ENCODE assay signal across 1 cellular context in genomic region chr7:157404845-157405481, GRCh38.
A peak's percentile ranks its signal among the peaks of the same experiment; 100 is the strongest.
TF ChIP-seq lines count a peak whose summit lies in the region.

No MANE protein-coding gene starts in this region.

TF ChIP-seq in K562, 482 proteins besides CTCF, POLR2A, EP300 and RAD21 (continued from another document and continues in another):
- TF ChIP-seq ELK1 (CRISPR knock-in tag; IDR thresholded peaks at IDR 0.05) = no peak
- no peak for TF ChIP-seq NFIX (CRISPR knock-in tag; IDR thresholded peaks at IDR 0.05; ENCODE audit: low read depth)
- no peak for TF ChIP-seq DLX4 (CRISPR knock-in tag; IDR thresholded peaks at IDR 0.05)
- no peak for TF ChIP-seq ARHGAP35 (IDR thresholded peaks at IDR 0.05; ENCODE audit: partially characterized antibody)
- TF ChIP-seq CREM (IDR thresholded peaks at IDR 0.05; ENCODE audit: low read depth) = peak; percentile 94
- TF ChIP-seq, protein P1, sequence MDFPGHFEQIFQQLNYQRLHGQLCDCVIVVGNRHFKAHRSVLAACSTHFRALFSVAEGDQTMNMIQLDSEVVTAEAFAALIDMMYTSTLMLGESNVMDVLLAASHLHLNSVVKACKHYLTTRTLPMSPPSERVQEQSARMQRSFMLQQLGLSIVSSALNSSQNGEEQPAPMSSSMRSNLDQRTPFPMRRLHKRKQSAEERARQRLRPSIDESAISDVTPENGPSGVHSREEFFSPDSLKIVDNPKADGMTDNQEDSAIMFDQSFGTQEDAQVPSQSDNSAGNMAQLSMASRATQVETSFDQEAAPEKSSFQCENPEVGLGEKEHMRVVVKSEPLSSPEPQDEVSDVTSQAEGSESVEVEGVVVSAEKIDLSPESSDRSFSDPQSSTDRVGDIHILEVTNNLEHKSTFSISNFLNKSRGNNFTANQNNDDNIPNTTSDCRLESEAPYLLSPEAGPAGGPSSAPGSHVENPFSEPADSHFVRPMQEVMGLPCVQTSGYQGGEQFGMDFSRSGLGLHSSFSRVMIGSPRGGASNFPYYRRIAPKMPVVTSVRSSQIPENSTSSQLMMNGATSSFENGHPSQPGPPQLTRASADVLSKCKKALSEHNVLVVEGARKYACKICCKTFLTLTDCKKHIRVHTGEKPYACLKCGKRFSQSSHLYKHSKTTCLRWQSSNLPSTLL (IDR thresholded peaks at IDR 0.05) = no peak
- TF ChIP-seq NBN (IDR thresholded peaks at IDR 0.05; ENCODE audit: low read depth) = peak; percentile 86
- TF ChIP-seq, protein P2, sequence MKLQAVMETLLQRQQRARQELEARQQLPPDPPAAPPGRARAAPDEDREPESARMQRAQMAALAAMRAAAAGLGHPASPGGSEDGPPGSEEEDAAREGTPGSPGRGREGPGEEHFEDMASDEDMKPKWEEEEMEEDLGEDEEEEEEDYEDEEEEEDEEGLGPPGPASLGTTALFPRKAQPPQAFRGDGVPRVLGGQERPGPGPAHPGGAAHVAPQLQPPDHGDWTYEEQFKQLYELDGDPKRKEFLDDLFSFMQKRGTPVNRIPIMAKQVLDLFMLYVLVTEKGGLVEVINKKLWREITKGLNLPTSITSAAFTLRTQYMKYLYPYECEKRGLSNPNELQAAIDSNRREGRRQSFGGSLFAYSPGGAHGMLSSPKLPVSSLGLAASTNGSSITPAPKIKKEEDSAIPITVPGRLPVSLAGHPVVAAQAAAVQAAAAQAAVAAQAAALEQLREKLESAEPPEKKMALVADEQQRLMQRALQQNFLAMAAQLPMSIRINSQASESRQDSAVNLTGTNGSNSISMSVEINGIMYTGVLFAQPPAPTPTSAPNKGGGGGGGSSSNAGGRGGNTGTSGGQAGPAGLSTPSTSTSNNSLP (IDR thresholded peaks at IDR 0.05; ENCODE audit: borderline replicate concordance, low read depth, low read length) = peak; percentile 80; the same call in 1 of the 2 replicates
- TF ChIP-seq, protein P3, sequence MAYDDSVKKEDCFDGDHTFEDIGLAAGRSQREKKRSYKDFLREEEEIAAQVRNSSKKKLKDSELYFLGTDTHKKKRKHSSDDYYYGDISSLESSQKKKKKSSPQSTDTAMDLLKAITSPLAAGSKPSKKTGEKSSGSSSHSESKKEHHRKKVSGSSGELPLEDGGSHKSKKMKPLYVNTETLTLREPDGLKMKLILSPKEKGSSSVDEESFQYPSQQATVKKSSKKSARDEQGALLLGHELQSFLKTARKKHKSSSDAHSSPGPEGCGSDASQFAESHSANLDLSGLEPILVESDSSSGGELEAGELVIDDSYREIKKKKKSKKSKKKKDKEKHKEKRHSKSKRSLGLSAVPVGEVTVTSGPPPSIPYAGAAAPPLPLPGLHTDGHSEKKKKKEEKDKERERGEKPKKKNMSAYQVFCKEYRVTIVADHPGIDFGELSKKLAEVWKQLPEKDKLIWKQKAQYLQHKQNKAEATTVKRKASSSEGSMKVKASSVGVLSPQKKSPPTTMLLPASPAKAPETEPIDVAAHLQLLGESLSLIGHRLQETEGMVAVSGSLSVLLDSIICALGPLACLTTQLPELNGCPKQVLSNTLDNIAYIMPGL (CRISPR knock-in tag; IDR thresholded peaks at IDR 0.05) = peak; percentile 33; the same call in 1 of the 2 replicates
- no peak for TF ChIP-seq ZNF398 (CRISPR knock-in tag; IDR thresholded peaks at IDR 0.05)
- TF ChIP-seq FOXP1 (CRISPR knock-in tag; IDR thresholded peaks at IDR 0.05) = 0 out of 2 replicates have a peak, but pooled peaks have one; percentile 3
- TF ChIP-seq, protein P4, sequence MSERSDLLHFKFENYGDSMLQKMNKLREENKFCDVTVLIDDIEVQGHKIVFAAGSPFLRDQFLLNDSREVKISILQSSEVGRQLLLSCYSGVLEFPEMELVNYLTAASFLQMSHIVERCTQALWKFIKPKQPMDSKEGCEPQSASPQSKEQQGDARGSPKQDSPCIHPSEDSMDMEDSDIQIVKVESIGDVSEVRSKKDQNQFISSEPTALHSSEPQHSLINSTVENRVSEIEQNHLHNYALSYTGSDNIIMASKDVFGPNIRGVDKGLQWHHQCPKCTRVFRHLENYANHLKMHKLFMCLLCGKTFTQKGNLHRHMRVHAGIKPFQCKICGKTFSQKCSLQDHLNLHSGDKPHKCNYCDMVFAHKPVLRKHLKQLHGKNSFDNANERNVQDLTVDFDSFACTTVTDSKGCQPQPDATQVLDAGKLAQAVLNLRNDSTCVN (CRISPR knock-in tag; IDR thresholded peaks at IDR 0.05) = peak; percentile 11; the same call in 1 of the 2 replicates
- no peak for TF ChIP-seq STAG1 (CRISPR knock-in tag; IDR thresholded peaks at IDR 0.05; ENCODE audit: borderline replicate concordance)
- TF ChIP-seq, protein P5, sequence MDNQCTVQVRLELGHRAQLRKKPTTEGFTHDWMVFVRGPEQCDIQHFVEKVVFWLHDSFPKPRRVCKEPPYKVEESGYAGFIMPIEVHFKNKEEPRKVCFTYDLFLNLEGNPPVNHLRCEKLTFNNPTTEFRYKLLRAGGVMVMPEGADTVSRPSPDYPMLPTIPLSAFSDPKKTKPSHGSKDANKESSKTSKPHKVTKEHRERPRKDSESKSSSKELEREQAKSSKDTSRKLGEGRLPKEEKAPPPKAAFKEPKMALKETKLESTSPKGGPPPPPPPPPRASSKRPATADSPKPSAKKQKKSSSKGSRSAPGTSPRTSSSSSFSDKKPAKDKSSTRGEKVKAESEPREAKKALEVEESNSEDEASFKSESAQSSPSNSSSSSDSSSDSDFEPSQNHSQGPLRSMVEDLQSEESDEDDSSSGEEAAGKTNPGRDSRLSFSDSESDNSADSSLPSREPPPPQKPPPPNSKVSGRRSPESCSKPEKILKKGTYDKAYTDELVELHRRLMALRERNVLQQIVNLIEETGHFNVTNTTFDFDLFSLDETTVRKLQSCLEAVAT (IDR thresholded peaks at IDR 0.05) = no peak
- TF ChIP-seq ERF (CRISPR knock-in tag; IDR thresholded peaks at IDR 0.05) = no peak
- 0 out of 2 replicates have a peak, but pooled peaks have one; percentile 59 for TF ChIP-seq ZC3H11A (IDR thresholded peaks at IDR 0.05; ENCODE audit: low read depth, low read length)
- TF ChIP-seq ZKSCAN1 (IDR thresholded peaks at IDR 0.05; ENCODE audit: low read depth, low read length) = no peak
- no peak for TF ChIP-seq CBX2 (IDR thresholded peaks at IDR 0.05; ENCODE audit: insufficient read depth, low read length, poor library complexity, severe bottlenecking)
- TF ChIP-seq TAF1 (IDR thresholded peaks at IDR 0.05; ENCODE audit: control insufficient read depth, extremely low read depth, insufficient read depth, low read length, severe bottlenecking) = peak; percentile 13
- no peak for TF ChIP-seq ZNF586 (CRISPR knock-in tag; conservative IDR thresholded peaks at IDR 0.05)
- no peak; the same call in 1 of the 2 replicates for TF ChIP-seq ZNF24 (IDR thresholded peaks at IDR 0.05)
- TF ChIP-seq PHTF2 (CRISPR knock-in tag; IDR thresholded peaks at IDR 0.05) = no peak
- no peak; a peak in 1 of 4 replicates for TF ChIP-seq MCM7 (IDR thresholded peaks at IDR 0.05)
- no peak for TF ChIP-seq SIRT6 (IDR thresholded peaks at IDR 0.05; ENCODE audit: low read depth, low read length)
- no peak for TF ChIP-seq PURB (CRISPR knock-in tag; IDR thresholded peaks at IDR 0.05; ENCODE audit: low read depth)
- no peak for TF ChIP-seq BMI1 (IDR thresholded peaks at IDR 0.05; ENCODE audit: low read length)
- no peak for TF ChIP-seq CHD4 (IDR thresholded peaks at IDR 0.05; ENCODE audit: insufficient read depth, insufficient replicate concordance, low read depth, low read length, poor library complexity, severe bottlenecking)
- TF ChIP-seq CHAMP1 (IDR thresholded peaks at IDR 0.05) = no peak
- TF ChIP-seq POLR3G (IDR thresholded peaks at IDR 0.05; ENCODE audit: extremely low read depth, insufficient read length, insufficient replicate concordance) = no peak
- no peak for TF ChIP-seq STAT5B (CRISPR knock-in tag; IDR thresholded peaks at IDR 0.05)
- TF ChIP-seq, protein P6, sequence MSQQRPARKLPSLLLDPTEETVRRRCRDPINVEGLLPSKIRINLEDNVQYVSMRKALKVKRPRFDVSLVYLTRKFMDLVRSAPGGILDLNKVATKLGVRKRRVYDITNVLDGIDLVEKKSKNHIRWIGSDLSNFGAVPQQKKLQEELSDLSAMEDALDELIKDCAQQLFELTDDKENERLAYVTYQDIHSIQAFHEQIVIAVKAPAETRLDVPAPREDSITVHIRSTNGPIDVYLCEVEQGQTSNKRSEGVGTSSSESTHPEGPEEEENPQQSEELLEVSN (IDR thresholded peaks at IDR 0.05; ENCODE audit: borderline replicate concordance in 1 of 2, extremely low read depth in 1 of 2, insufficient read depth in 1 of 2, insufficient read length in 1 of 2, low read depth in 1 of 2, low read length in 1 of 2, poor library complexity in 1 of 2, severe bottlenecking in 1 of 2) = peak; percentile 92 to 93
- TF ChIP-seq PHF20 (IDR thresholded peaks at IDR 0.05; ENCODE audit: partially characterized antibody) = no peak
- TF ChIP-seq MAFF (IDR thresholded peaks at IDR 0.05; ENCODE audit: low read length) = peak; percentile 63
- 0 out of 6 replicates have a peak, but pooled peaks of 1 of the 3 experiments have one; percentile 48 for TF ChIP-seq ZBTB11 (CRISPR knock-in tag; IDR thresholded peaks at IDR 0.05)
- peak; percentile 68 for TF ChIP-seq NUFIP1 (IDR thresholded peaks at IDR 0.05; ENCODE audit: partially characterized antibody)
- TF ChIP-seq, protein P7, sequence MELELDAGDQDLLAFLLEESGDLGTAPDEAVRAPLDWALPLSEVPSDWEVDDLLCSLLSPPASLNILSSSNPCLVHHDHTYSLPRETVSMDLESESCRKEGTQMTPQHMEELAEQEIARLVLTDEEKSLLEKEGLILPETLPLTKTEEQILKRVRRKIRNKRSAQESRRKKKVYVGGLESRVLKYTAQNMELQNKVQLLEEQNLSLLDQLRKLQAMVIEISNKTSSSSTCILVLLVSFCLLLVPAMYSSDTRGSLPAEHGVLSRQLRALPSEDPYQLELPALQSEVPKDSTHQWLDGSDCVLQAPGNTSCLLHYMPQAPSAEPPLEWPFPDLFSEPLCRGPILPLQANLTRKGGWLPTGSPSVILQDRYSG (tag; conservative IDR thresholded peaks at IDR 0.05; ENCODE audit: low read depth) = peak; percentile 76
- no peak for TF ChIP-seq POLR3A (IDR thresholded peaks at IDR 0.05; ENCODE audit: borderline replicate concordance, extremely low read depth, insufficient read depth, insufficient read length)
- TF ChIP-seq ESRRB (CRISPR knock-in tag; IDR thresholded peaks at IDR 0.05; ENCODE audit: borderline replicate concordance) = no peak
- no peak for TF ChIP-seq EZH2 (IDR thresholded peaks at IDR 0.05; ENCODE audit: borderline replicate concordance, low read depth, low read length)
